ENCODE assay signal across 19 cellular contexts in the genomic region with DNA sequence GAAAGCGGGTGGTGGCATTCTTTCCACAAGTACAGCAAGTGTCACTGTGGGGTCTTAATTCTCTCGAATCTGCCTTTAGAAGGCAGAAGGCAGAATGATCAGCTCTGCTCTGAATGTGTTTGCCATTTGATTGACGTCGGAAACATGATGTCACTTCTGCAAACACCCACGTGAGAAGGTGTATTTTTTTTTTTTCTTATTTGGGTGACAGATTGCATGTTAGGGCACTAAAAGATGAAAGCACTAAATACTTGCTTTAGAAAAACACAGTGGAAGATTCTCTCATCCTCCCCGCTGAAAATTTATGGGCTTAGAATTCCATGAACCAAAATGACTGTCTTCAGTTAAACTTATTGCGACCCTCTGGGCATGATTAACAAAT.
"Had no signal": no experiment of that assay in that cellular context is flagged by ENCODE, and none has a peak within 500 bp of the region (broad histone marks: within the 10 kb centered on the region; RNA-seq: fewer than 3 reads in every experiment).

No MANE protein-coding gene starts in this region.

- DNase-seq: activated CD4-positive, alpha-beta T cell treated with anti-CD3 and anti-CD28 coated beads, Interleukin-2, amount 10 ng/mL, durations not matched to agents 7 days and 5 days; activated CD8-positive, alpha-beta T cell treated with anti-CD3 and anti-CD28 coated beads, Interleukin-2, amount 10 ng/mL, durations not matched to agents 7 days and 5 days; activated naive CD4-positive, alpha-beta T cell treated with Interleukin-2 at 50 U/mL for 16 hours; activated T-cell treated with anti-CD3 and anti-CD28 coated beads, Interleukin-2, amount 50 U/mL, for 24 hours; colonic mucosa; heart left ventricle; naive thymus-derived CD8-positive, alpha-beta T cell; pancreas; retina; spleen; stimulated activated naive CD4-positive, alpha-beta T cell treated with Interleukin-2 at 50 U/mL for 16 hours; T-helper 1 cell; T-helper 9 cell; transverse colon had no signal

- H3K4me3 Mint-ChIP-seq: activated CD4-positive, alpha-beta T cell treated with anti-CD3 and anti-CD28 coated beads, Interleukin-2, amount 10 ng/mL, durations not matched to agents 7 days and 5 days; activated CD8-positive, alpha-beta T cell treated with anti-CD3 and anti-CD28 coated beads, Interleukin-2, amount 10 ng/mL, durations not matched to agents 7 days and 5 days; activated T-cell treated with anti-CD3 and anti-CD28 coated beads, Interleukin-2, amount 50 U/mL, for 24 hours; central memory CD8-positive, alpha-beta T cell; naive thymus-derived CD8-positive, alpha-beta T cell had no signal

- H3K9me3 Mint-ChIP-seq: activated CD4-positive, alpha-beta T cell treated with anti-CD3 and anti-CD28 coated beads, Interleukin-2, amount 10 ng/mL, durations not matched to agents 7 days and 5 days; activated T-cell treated with anti-CD3 and anti-CD28 coated beads, Interleukin-2, amount 50 U/mL, for 24 hours; activated T-helper 2 cell treated with anti-CD3 and anti-CD28 coated beads, Interferon-gamma antibody, Interleukin-2, Interleukin-4, amounts not matched to agents 10 μg/mL and 5 μg/mL and 100 μg/mL, durations not matched to agents 14 hours and 24 hours and 36 hours; brain; central memory CD8-positive, alpha-beta T cell; naive thymus-derived CD8-positive, alpha-beta T cell had no signal

- H3K27me3 Mint-ChIP-seq: activated T-cell treated with anti-CD3 and anti-CD28 coated beads, Interleukin-2, amount 50 U/mL, for 24 hours; brain; central memory CD8-positive, alpha-beta T cell; naive thymus-derived CD8-positive, alpha-beta T cell had no signal

- ATAC-seq: activated CD8-positive, alpha-beta T cell treated with anti-CD3 and anti-CD28 coated beads, Interleukin-2, amount 10 ng/mL, durations not matched to agents 7 days and 5 days; gastroesophageal sphincter; naive thymus-derived CD8-positive, alpha-beta T cell had no signal

- H3K27ac Mint-ChIP-seq: activated CD4-positive, alpha-beta T cell treated with anti-CD3 and anti-CD28 coated beads, Interleukin-2, amount 10 ng/mL, durations not matched to agents 7 days and 5 days; activated CD8-positive, alpha-beta T cell treated with anti-CD3 and anti-CD28 coated beads, Interleukin-2, amount 10 ng/mL, durations not matched to agents 7 days and 5 days; activated T-cell treated with anti-CD3 and anti-CD28 coated beads, Interleukin-2, amount 50 U/mL, for 24 hours; activated T-helper 2 cell treated with anti-CD3 and anti-CD28 coated beads, Interferon-gamma antibody, Interleukin-2, Interleukin-4, amounts not matched to agents 10 μg/mL and 5 μg/mL and 100 μg/mL, durations not matched to agents 14 hours and 24 hours and 36 hours; naive thymus-derived CD8-positive, alpha-beta T cell had no signal

- H3K27ac ChIP-seq: colonic mucosa, heart left ventricle, neutrophil, pancreas, spleen, transverse colon had no signal

- H3K27me3 ChIP-seq: colonic mucosa, gastroesophageal sphincter, heart left ventricle, neutrophil, pancreas, spleen, transverse colon had no signal

- H3K4me1 ChIP-seq: colonic mucosa had no signal

- H3K4me1 Mint-ChIP-seq: activated CD4-positive, alpha-beta T cell treated with anti-CD3 and anti-CD28 coated beads, Interleukin-2, amount 10 ng/mL, durations not matched to agents 7 days and 5 days had no signal
